Comparison of ENCODE assay signal across 20 cellular contexts in genomic region chr4:124754671-124755070, GRCh38. TPM values are rescaled to one million over a fixed set of nuclear protein-coding genes. Genes with fewer than 3 reads are reported as not detected.
DNase-seq lines count a peak whose midpoint lies in the region; ATAC-seq, FAIRE-seq and TF ChIP-seq lines count a peak whose summit lies in the region.
"Had no signal": no experiment of that assay in that cellular context is flagged by ENCODE, and none has a peak within 500 bp of the region (broad histone marks: within the 10 kb centered on the region; RNA-seq: fewer than 3 reads in every experiment).

No MANE protein-coding gene starts in this region.

- FAIRE-seq in kidney (lab: Jason Lieb, UNC), result no peak
- FAIRE-seq: GM19239 had no signal

- intact Hi-C loops in kidney (cut with DNase I), result no loop called here

- no peaks in the 10 kb centered on the region for H3K4me1 ChIP-seq in kidney (ENCODE audit: control insufficient read depth in 1 of 2, insufficient read depth in 1 of 2, low read depth in 1 of 2, low read length in 2 of 2)
- H3K4me1 ChIP-seq: BLaER1 treated with 17β-estradiol and CSF1 and Interleukin-3, amounts not matched to agents 10 nM and 100 nM; Caco-2 had no signal

- no peaks in the 10 kb centered on the region for H3K36me3 ChIP-seq in kidney (ENCODE audit: control insufficient read depth in 1 of 2, insufficient read depth in 2 of 2, low read length in 2 of 2)
- H3K36me3 ChIP-seq: BLaER1 treated with 17β-estradiol and CSF1 and Interleukin-3, amounts not matched to agents 10 nM and 100 nM had no signal

- DNase-seq in EH (ENCODE audit: low read depth) (peak; percentile 6), HCEC 1CT (peak; percentile 31), epithelial cell of esophagus (ENCODE audit: low read depth) (peak; percentile 19), iris pigment epithelial cell (ENCODE audit: low read depth) (peak; percentile 20), kidney (no peak), medulla oblongata (ENCODE audit: extremely low spot score) (no peak)
- DNase-seq: CD4-positive, alpha-beta memory T cell; DMS 273 treated with DMSO at 0.1 percent for 48 hours; GDM1; H7; HFFc6; KG1; NCI-H1436 treated with DMSO at 0.1 percent for 48 hours; NCI-H2227 treated with DMSO at 0.1 percent for 48 hours; SIG-M5 had no signal

- no peak overlapping the region for H3K4me3 ChIP-seq in epithelial cell of esophagus (ENCODE audit: low read length)
- H3K4me3 ChIP-seq in kidney (ENCODE audit: low read length in 2 of 2), result no peak overlapping the region
- H3K4me3 ChIP-seq: BLaER1 treated with 17β-estradiol and CSF1 and Interleukin-3, amounts not matched to agents 10 nM and 100 nM had no signal

- H3K27ac ChIP-seq in kidney (ENCODE audit: low read depth in 2 of 2, low read length in 2 of 2), result no peak overlapping the region
- H3K27ac ChIP-seq: BLaER1 treated with 17β-estradiol and CSF1 and Interleukin-3, amounts not matched to agents 10 nM and 100 nM; HL-60 had no signal

- H3K9ac ChIP-seq in kidney (ENCODE audit: low read length in 2 of 2), result no peak overlapping the region
- H3K9ac ChIP-seq: BLaER1 treated with 17β-estradiol and CSF1 and Interleukin-3, amounts not matched to agents 10 nM and 100 nM had no signal

- ATAC-seq in HG03159 (IDR thresholded peaks at IDR 0.05; ENCODE audit: unreplicated experiment), result no peak

- TF ChIP-seq CTCF in epithelial cell of esophagus (IDR thresholded peaks at IDR 0.05; ENCODE audit: insufficient read depth, low read depth, low read length, missing control alignments) (no peak), kidney (IDR thresholded peaks at IDR 0.05; ENCODE audit: borderline replicate concordance, extremely low read depth, insufficient read depth) (no peak)

- no peaks in the 10 kb centered on the region for H3K9me3 ChIP-seq in kidney (ENCODE audit: control insufficient read depth in 1 of 2, low read length in 2 of 2)
- H3K9me3 ChIP-seq: BLaER1 treated with 17β-estradiol and CSF1 and Interleukin-3, amounts not matched to agents 10 nM and 100 nM; Caco-2 had no signal

RNA-seq across cellular contexts. Expression of gene ANKRD50, which starts 42.1 kb away (rescaled TPM):
- total RNA-seq in kidney, result 12.1 TPM
- 2.7 TPM for polyA plus RNA-seq in kidney (ENCODE audit: insufficient read depth, low read depth, low replicate concordance)

Comparison
In these comparisons a context has a peak if more than half of its experiments do, and no peak if none do; other contexts are left out.
1. DNase-seq: peak in EH (single experiment), HCEC 1CT (single experiment), epithelial cell of esophagus (single experiment) and iris pigment epithelial cell (single experiment); none in kidney (single experiment) and medulla oblongata (single experiment).